19 cellular contexts compared by ENCODE assay signal in the genomic region with DNA sequence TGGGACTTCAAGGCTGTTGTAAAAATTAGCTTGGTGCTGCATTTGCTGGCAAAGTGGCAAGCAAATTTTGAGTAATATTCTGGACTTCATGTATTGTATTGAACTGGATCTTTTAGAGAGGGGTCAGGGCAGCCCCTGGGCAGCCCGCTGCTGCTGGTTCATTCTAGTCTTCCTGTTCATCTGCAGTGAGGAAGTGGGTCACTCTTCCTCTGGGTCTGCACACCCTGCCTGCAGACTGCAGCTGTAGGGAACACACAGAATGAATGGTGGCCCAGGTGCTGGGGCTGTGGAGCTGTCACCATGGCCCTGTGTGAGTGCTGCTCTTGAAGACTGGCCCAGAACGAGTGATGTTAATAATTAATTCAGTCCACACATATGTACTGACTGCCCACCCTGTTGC.
"Had no signal": no experiment of that assay in that cellular context is flagged by ENCODE, and none has a peak within 500 bp of the region (broad histone marks: within the 10 kb centered on the region; RNA-seq: fewer than 3 reads in every experiment).

No MANE protein-coding gene starts in this region.

- H3K36me3 Mint-ChIP-seq: natural killer cell had no signal

- H3K4me3 Mint-ChIP-seq: activated B cell treated with CpG ODN at 0.5 μM for 24 hours; activated CD4-positive, alpha-beta T cell treated with anti-CD3 and anti-CD28 coated beads for 36 hours; activated naive CD8-positive, alpha-beta T cell treated with anti-CD3 and anti-CD28 coated beads, Interleukin-2, amount 50 U/mL, for 24 hours; dendritic cell treated with granulocyte-macrophage colony-stimulating factor and Interleukin-4, amounts not matched to agents 40 ng/mL and 50 ng/mL, for 4 days; natural killer cell; T-helper 17 cell had no signal

- H3K9me3 Mint-ChIP-seq: activated B cell treated with CpG ODN at 0.5 μM for 24 hours; activated naive CD8-positive, alpha-beta T cell treated with anti-CD3 and anti-CD28 coated beads, Interleukin-2, amount 50 U/mL, for 24 hours; dendritic cell treated with granulocyte-macrophage colony-stimulating factor and Interleukin-4, amounts not matched to agents 40 ng/mL and 50 ng/mL, for 4 days; natural killer cell had no signal

- ATAC-seq: activated CD4-positive, alpha-beta T cell treated with anti-CD3 and anti-CD28 coated beads for 36 hours; activated naive CD8-positive, alpha-beta T cell treated with anti-CD3 and anti-CD28 coated beads, Interleukin-2, amount 50 U/mL, for 24 hours; heart left ventricle; left ventricle myocardium superior; natural killer cell; stimulated activated naive CD8-positive, alpha-beta T cell treated with anti-CD3 and anti-CD28 coated beads, Interleukin-15, Interleukin-2, amounts not matched to agents 100 U/mL and 50 U/mL, for 24 hours; T-helper 17 cell had no signal

- H3K27me3 Mint-ChIP-seq: activated B cell treated with CpG ODN at 0.5 μM for 24 hours had no signal

- H3K4me3 ChIP-seq: cardiac muscle cell, heart left ventricle, ovary, prostate gland had no signal

- DNase-seq: activated B cell treated with CpG ODN at 0.5 μM for 24 hours; activated CD4-positive, alpha-beta T cell treated with anti-CD3 and anti-CD28 coated beads for 36 hours; activated CD4-positive, alpha-beta T cell treated with anti-CD3 and anti-CD28 coated beads, Interleukin-2, amount 50 U/mL, for 4 hours; activated naive CD4-positive, alpha-beta T cell treated with anti-CD3 and anti-CD28 coated beads, Interleukin-2, amount 50 U/mL, for 16 hours; activated naive CD8-positive, alpha-beta T cell treated with anti-CD3 and anti-CD28 coated beads, Interleukin-2, amount 50 U/mL, for 24 hours; activated T-cell treated with anti-CD3 and anti-CD28 coated beads, Interleukin-2, amount 50 U/mL, for 48 hours; effector memory CD4-positive, alpha-beta T cell; heart left ventricle; left ventricle myocardium superior; midbrain; natural killer cell; ovary; stimulated activated CD4-positive, alpha-beta T cell treated with anti-CD3 and anti-CD28 coated beads, Interleukin-4, amount 100 ng/mL, for 24 hours; stimulated activated naive CD8-positive, alpha-beta T cell treated with anti-CD3 and anti-CD28 coated beads, Interleukin-15, Interleukin-2, amounts not matched to agents 100 U/mL and 50 U/mL, for 24 hours; T-helper 17 cell had no signal

- H3K4me1 ChIP-seq: prostate gland had no signal

- H3K9me3 ChIP-seq: heart left ventricle, ovary, prostate gland had no signal

- H3K27me3 ChIP-seq: heart left ventricle, ovary had no signal

- H3K27ac Mint-ChIP-seq: activated B cell treated with CpG ODN at 0.5 μM for 24 hours; activated CD4-positive, alpha-beta T cell treated with anti-CD3 and anti-CD28 coated beads for 36 hours; activated naive CD8-positive, alpha-beta T cell treated with anti-CD3 and anti-CD28 coated beads, Interleukin-2, amount 50 U/mL, for 24 hours; dendritic cell treated with granulocyte-macrophage colony-stimulating factor and Interleukin-4, amounts not matched to agents 40 ng/mL and 50 ng/mL, for 4 days; natural killer cell; T-helper 17 cell had no signal

- H3K36me3 ChIP-seq: cardiac muscle cell, heart left ventricle, ovary, prostate gland had no signal

- H3K27ac ChIP-seq: cardiac muscle cell, epithelial cell of prostate, heart left ventricle, ovary, prostate gland had no signal
